Comparison of ENCODE assay signal across 15 cellular contexts in the genomic region with DNA sequence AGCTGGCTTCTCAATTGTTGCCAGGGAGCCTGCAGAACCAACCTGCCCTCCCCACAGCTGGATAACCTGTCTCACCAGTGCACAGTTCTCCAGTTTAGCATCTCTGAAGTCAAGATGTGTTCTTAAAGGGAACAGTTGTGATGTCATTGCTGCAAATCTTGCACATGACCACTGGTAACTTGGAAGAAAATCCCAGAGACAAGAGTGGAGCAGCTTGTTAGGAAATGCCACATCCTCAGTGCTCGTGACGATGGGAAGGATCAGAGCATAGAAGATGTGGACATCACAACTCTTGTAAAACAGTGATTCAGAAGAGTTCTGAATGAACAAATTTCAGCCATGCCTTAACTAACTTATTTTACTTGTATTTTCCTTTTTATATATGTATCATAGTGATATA. TPM values are rescaled to one million over a fixed set of nuclear protein-coding genes. Genes with fewer than 3 reads are reported as not detected.
DNase-seq lines count a peak whose midpoint lies in the region; ATAC-seq and TF ChIP-seq lines count a peak whose summit lies in the region.
"Had no signal": no experiment of that assay in that cellular context is flagged by ENCODE, and none has a peak within 500 bp of the region (broad histone marks: within the 10 kb centered on the region; RNA-seq: fewer than 3 reads in every experiment).

No MANE protein-coding gene starts in this region.

- BruUV-seq in IMR-90 (replicated peaks; lab: Mats Ljungman, UMichigan): no TSS peak

- H3K36me3 ChIP-seq in IMR-90 (ENCODE audit: control insufficient read depth, insufficient read depth, low read length) (no peaks in the 10 kb centered on the region), gastrocnemius medialis (no peaks in the 10 kb centered on the region), MG63 (no peaks in the 10 kb centered on the region)

- H3K18ac ChIP-seq in IMR-90 (ENCODE audit: low read depth, low read length): no peak overlapping the region

- H4K8ac ChIP-seq in IMR-90 (ENCODE audit: low read depth in 2 of 2, low read length in 2 of 2): no peak overlapping the region

- H2AK5ac ChIP-seq in IMR-90 (ENCODE audit: low read depth, low read length): 0 out of 2 replicates have a peak overlapping the region, but pooled peaks have one; percentile 10

- no peak overlapping the region for H2BK20ac ChIP-seq in IMR-90 (ENCODE audit: low read depth, low read length)

- TF ChIP-seq RAD21 in IMR-90 (IDR thresholded peaks at IDR 0.05; ENCODE audit: low read length): no peak

- no peak overlapping the region for H2AFZ ChIP-seq in IMR-90 (replicated peaks; ENCODE audit: low read length, poor library complexity)
- H2AFZ ChIP-seq: GM23248 had no signal

- H3K9me3 Mint-ChIP-seq in activated naive CD4-positive, alpha-beta T cell treated with anti-CD3 and anti-CD28 coated beads, Interleukin-2, amount 50 U/mL, for 72 hours: no peaks in the 10 kb centered on the region
- H3K9me3 Mint-ChIP-seq: CD8-positive, alpha-beta T cell had no signal

- POLR2A ChIA-PET in IMR-90 (lab: Charles Lee; ENCODE audit: unreplicated experiment): no interaction called here

- no peak overlapping the region for H3K4me3 ChIP-seq in IMR-90 (ENCODE audit: insufficient read depth, low read depth, low read length)
- no peak overlapping the region for H3K4me3 ChIP-seq in gastrocnemius medialis
- no peak overlapping the region for H3K4me3 ChIP-seq in MG63
- H3K4me3 ChIP-seq: A549, GM23248 had no signal

- H4K20me1 ChIP-seq in IMR-90 (ENCODE audit: insufficient read depth, low read length): no peaks in the 10 kb centered on the region

- in situ Hi-C loops in IMR-90 (cut with MboI; ENCODE audit: low sequenced_read_pairs): no loop called here
- in situ Hi-C loops in gastrocnemius medialis (cut with MboI; ENCODE audit: low sequenced_read_pairs in 4 of 4): loop anchor here in 1 of 4 donors (5.0 kb wide), 1 partner anchor 39 kb away; no protein-coding TSS in a partner anchor

- no peak for DNase-seq in IMR-90
- peak; percentile 27 for DNase-seq in amniotic epithelial cell (ENCODE audit: low read depth)
- DNase-seq in islet precursor cell: peak; percentile 17
- DNase-seq in gastrocnemius medialis: no peak
- no peak for DNase-seq in activated naive CD4-positive, alpha-beta T cell treated with anti-CD3 and anti-CD28 coated beads, Interleukin-2, amount 50 U/mL, for 72 hours (ENCODE audit: low spot score in 2 of 2)
- DNase-seq in NCI-H2029 treated with DMSO at 0.1 percent for 48 hours (lab: John Stamatoyannopoulos, UW): no peak
- DNase-seq in MG63: no peak
- DNase-seq: CD8-positive, alpha-beta T cell; COR-L47; DMS153; DMS79 treated with DMSO at 0.1 percent for 48 hours; EL; GM23248 had no signal

- no peak overlapping the region for H3K27ac ChIP-seq in IMR-90 (ENCODE audit: insufficient read depth, low read length)
- peak overlapping the region; percentile 93 to 98 (median 94) for H3K27ac ChIP-seq in gastrocnemius medialis
- H3K27ac ChIP-seq: A549, GM23248 had no signal

- 0 out of 2 replicates have a peak overlapping the region, but pooled peaks have one; percentile 1 for H4K91ac ChIP-seq in IMR-90 (ENCODE audit: insufficient read depth, low read depth, low read length)

- no peak for TF ChIP-seq POLR2A in IMR-90 (IDR thresholded peaks at IDR 0.05; ENCODE audit: low read depth, low read length)
- no peak for TF ChIP-seq POLR2A in gastrocnemius medialis (IDR thresholded peaks at IDR 0.05)

- CTCF ChIA-PET in IMR-90 (lab: Yijun Ruan, JAX): no interaction called here

- no peak for ATAC-seq in IMR-90 (ENCODE audit: low read depth)
- ATAC-seq in gastrocnemius medialis: no peak
- no peak for ATAC-seq in activated naive CD4-positive, alpha-beta T cell treated with anti-CD3 and anti-CD28 coated beads, Interleukin-2, amount 50 U/mL, for 72 hours
- ATAC-seq: A549; CD8-positive, alpha-beta T cell; HCT116 had no signal

- H3K9me3 ChIP-seq in IMR-90 (ENCODE audit: control insufficient read depth, insufficient read depth, low read length) (no peaks in the 10 kb centered on the region), gastrocnemius medialis (no peaks in the 10 kb centered on the region), MG63 (peaks cover 2% of the 10 kb centered on the region; the same call in 1 of the 2 replicates)
- H3K9me3 ChIP-seq: A549 had no signal

- peaks cover 14% of the 10 kb centered on the region for H3K9me1 ChIP-seq in IMR-90 (ENCODE audit: insufficient read depth, low read length)

- intact Hi-C loops in IMR-90 (cut with micrococcal nuclease): no loop called here
- intact Hi-C loops in gastrocnemius medialis (cut with DNase I; ENCODE audit: low total_unique reads): loop anchor here (10.0 kb wide), 2 partner anchors 436 to 1006 kb away; a partner anchor contains a TSS

- dilution Hi-C loops in IMR-90 (cut with HindIII; ENCODE audit: low sequenced_read_pairs, unreplicated experiment): no loop called here

- H3K36me3 Mint-ChIP-seq in activated naive CD4-positive, alpha-beta T cell treated with anti-CD3 and anti-CD28 coated beads, Interleukin-2, amount 50 U/mL, for 72 hours: no peaks in the 10 kb centered on the region
- H3K36me3 Mint-ChIP-seq: CD8-positive, alpha-beta T cell had no signal

- peaks cover 23% of the 10 kb centered on the region for H3K4me1 ChIP-seq in IMR-90 (ENCODE audit: control insufficient read depth, insufficient read depth, low read length)
- peaks cover 75% of the 10 kb centered on the region in 2 donors for H3K4me1 ChIP-seq in gastrocnemius medialis

- no CpG with 5 or more reads among the region's 2 CpGs for WGBS in IMR-90 (ENCODE audit: extremely low coverage in 2 of 2, insufficient read length in 1 of 2), 2 experiments

- H3K79me1 ChIP-seq in IMR-90 (ENCODE audit: low read depth in 1 of 2, low read length in 2 of 2): 0 out of 4 replicates have a peak, but pooled peaks cover 0 to 3% of the 10 kb centered on the region in 2 experiments

- H3K4me2 ChIP-seq in IMR-90 (ENCODE audit: low read depth, low read length): no peak overlapping the region
- H3K4me2 ChIP-seq: A549 had no signal

- H3K56ac ChIP-seq in IMR-90 (ENCODE audit: extremely low read depth, insufficient read depth, low read length): no peak overlapping the region

- H2AK9ac ChIP-seq in IMR-90 (replicated peaks; ENCODE audit: low read depth, low read length, poor library complexity): no peak overlapping the region

- H4K5ac ChIP-seq in IMR-90 (ENCODE audit: low read depth, low read length): no peak overlapping the region

- no peaks in the 10 kb centered on the region for H3K27me3 ChIP-seq in IMR-90 (ENCODE audit: control insufficient read depth, insufficient read depth, low read length)
- no peaks in the 10 kb centered on the region for H3K27me3 ChIP-seq in gastrocnemius medialis
- no peaks in the 10 kb centered on the region for H3K27me3 ChIP-seq in MG63

- H2BK5ac ChIP-seq in IMR-90 (ENCODE audit: low read depth, low read length, poor library complexity, severe bottlenecking): no peak overlapping the region

- H3K14ac ChIP-seq in IMR-90 (replicated peaks; ENCODE audit: low read depth, low read length): no peak overlapping the region; the same call in 1 of the 2 replicates

- no peak overlapping the region for H2BK120ac ChIP-seq in IMR-90 (ENCODE audit: low read depth, low read length)

- H3K23ac ChIP-seq in IMR-90 (ENCODE audit: low read depth, low read length): no peak overlapping the region

- TF ChIP-seq CTCF in IMR-90 (conservative IDR thresholded peaks at IDR 0.05; ENCODE audit: low read depth, low read length) (no peak), gastrocnemius medialis (IDR thresholded peaks at IDR 0.05 in 4 of 5, conservative IDR thresholded peaks at IDR 0.05 in 1 of 5) (no peak)

- no peak overlapping the region for H3K4ac ChIP-seq in IMR-90 (ENCODE audit: low read depth, low read length)

- no peak overlapping the region for H3K9ac ChIP-seq in IMR-90 (ENCODE audit: low read depth, low read length)
- H3K9ac ChIP-seq: GM23248 had no signal

- H3K27ac Mint-ChIP-seq in activated naive CD4-positive, alpha-beta T cell treated with anti-CD3 and anti-CD28 coated beads, Interleukin-2, amount 50 U/mL, for 72 hours: no peak overlapping the region
- H3K27ac Mint-ChIP-seq: CD8-positive, alpha-beta T cell had no signal

- no peak overlapping the region; the same call in 2 of the 3 replicates for H2BK15ac ChIP-seq in IMR-90 (ENCODE audit: low read depth, low read length)

TF ChIP-seq in IMR-90, 13 proteins besides CTCF, POLR2A, EP300 and RAD21 (continues in another document):
- TF ChIP-seq, protein P1, sequence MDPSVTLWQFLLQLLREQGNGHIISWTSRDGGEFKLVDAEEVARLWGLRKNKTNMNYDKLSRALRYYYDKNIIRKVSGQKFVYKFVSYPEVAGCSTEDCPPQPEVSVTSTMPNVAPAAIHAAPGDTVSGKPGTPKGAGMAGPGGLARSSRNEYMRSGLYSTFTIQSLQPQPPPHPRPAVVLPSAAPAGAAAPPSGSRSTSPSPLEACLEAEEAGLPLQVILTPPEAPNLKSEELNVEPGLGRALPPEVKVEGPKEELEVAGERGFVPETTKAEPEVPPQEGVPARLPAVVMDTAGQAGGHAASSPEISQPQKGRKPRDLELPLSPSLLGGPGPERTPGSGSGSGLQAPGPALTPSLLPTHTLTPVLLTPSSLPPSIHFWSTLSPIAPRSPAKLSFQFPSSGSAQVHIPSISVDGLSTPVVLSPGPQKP (IDR thresholded peaks at IDR 0.05; ENCODE audit: borderline replicate concordance, low read depth, low read length): no peak
- TF ChIP-seq MAZ (IDR thresholded peaks at IDR 0.05; ENCODE audit: borderline replicate concordance, low read depth, low read length) (no peak), FOS (IDR thresholded peaks at IDR 0.05; ENCODE audit: low read depth, low read length) (no peak), SMC3 (IDR thresholded peaks at IDR 0.05; ENCODE audit: low read depth, low read length) (no peak), RCOR1 (IDR thresholded peaks at IDR 0.05; ENCODE audit: insufficient replicate concordance, low read length) (no peak), NFE2L2 (IDR thresholded peaks at IDR 0.05; ENCODE audit: low read depth, low read length) (no peak)
- TF ChIP-seq, protein P2, sequence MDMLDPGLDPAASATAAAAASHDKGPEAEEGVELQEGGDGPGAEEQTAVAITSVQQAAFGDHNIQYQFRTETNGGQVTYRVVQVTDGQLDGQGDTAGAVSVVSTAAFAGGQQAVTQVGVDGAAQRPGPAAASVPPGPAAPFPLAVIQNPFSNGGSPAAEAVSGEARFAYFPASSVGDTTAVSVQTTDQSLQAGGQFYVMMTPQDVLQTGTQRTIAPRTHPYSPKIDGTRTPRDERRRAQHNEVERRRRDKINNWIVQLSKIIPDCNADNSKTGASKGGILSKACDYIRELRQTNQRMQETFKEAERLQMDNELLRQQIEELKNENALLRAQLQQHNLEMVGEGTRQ (IDR thresholded peaks at IDR 0.05; ENCODE audit: low read depth, low read length): no peak

RNA-seq across cellular contexts. Expression of a gene that starts 36.1 kb away (rescaled TPM):
- total RNA-seq in IMR-90 (2012; rRNA removed) (21.5 and 22.5 TPM in 2 replicates), gastrocnemius medialis (10 to 100 TPM; 19.3 to 56.6 (median 27.1) TPM)
- 20.5 and 20.9 TPM in 2 replicates for polyA plus RNA-seq in IMR-90 (2012; rRNA removed)
- polyA plus RNA-seq in IMR-90 (2012; cell fraction: cytosol; rRNA removed): 12.3 and 13.9 TPM in 2 replicates
- 52.7 and 53.0 TPM in 2 replicates for polyA plus RNA-seq in IMR-90 (2012; cell fraction: nucleus; rRNA removed; ENCODE audit: low replicate concordance)
- total RNA-seq in activated naive CD4-positive, alpha-beta T cell treated with anti-CD3 and anti-CD28 coated beads, Interleukin-2, amount 50 U/mL, for 72 hours: 10 to 100 TPM; 14.9 to 39.6 TPM
- 6.5 and 9.3 TPM in 2 replicates for total RNA-seq in MG63 (2014; rRNA removed; shearing (Covaris generic); ENCODE audit: low replicate concordance)

Comparison
In these comparisons a context has a peak if more than half of its experiments do, and no peak if none do; other contexts are left out.
1. DNase-seq: peak in amniotic epithelial cell (single experiment) and islet precursor cell (single experiment); none in IMR-90 (single experiment), gastrocnemius medialis (0 of 2), activated naive CD4-positive, alpha-beta T cell treated with anti-CD3 and anti-CD28 coated beads, Interleukin-2, amount 50 U/mL, for 72 hours (0 of 2), NCI-H2029 treated with DMSO at 0.1 percent for 48 hours (single experiment) and MG63 (single experiment).